Comparison of ENCODE assay signal across 1 cellular context in the genomic region with DNA sequence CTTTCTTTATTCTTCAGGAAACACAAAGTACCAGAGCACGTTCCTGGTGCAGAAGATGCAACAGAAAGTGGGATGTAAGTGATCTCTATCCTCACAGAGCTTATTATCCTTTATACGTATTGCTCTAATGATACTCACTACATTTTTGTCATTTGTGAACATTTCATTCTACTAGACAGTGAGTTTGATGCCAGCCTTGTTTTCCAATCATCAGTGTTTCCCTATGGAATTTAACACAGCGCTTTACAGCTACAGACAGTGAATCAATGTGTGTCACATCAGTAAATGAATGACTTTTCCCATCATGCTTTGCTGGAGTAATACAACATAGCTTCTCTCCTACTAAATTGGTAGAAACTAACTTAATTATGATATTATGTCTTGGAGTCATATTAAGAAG.
"Had no signal": no experiment of that assay in that cellular context is flagged by ENCODE, and none has a peak within 500 bp of the region (broad histone marks: within the 10 kb centered on the region; RNA-seq: fewer than 3 reads in every experiment).

No MANE protein-coding gene starts in this region.

- ATAC-seq: GM12878 had no signal

- H3K4me3 ChIP-seq: GM12878 had no signal
